In genomic region chr17:47850692-47851573, GRCh38 we compare ENCODE assay signal across 1 cellular context.
TF ChIP-seq lines count a peak whose summit lies in the region.

TSS of gene SP6 (minus strand) at chr17:47851163. CDS start at chr17:47848429, 2,734 bp downstream.

TF ChIP-seq in HepG2, 621 proteins besides CTCF, POLR2A, EP300 and RAD21 (continued from another document):
- no peak for TF ChIP-seq ZNF503 (CRISPR knock-in tag; IDR thresholded peaks at IDR 0.05)
- TF ChIP-seq ZBTB21 (CRISPR knock-in tag; IDR thresholded peaks at IDR 0.05), result no peak
- TF ChIP-seq ZNF441 (CRISPR knock-in tag; IDR thresholded peaks at IDR 0.05; ENCODE audit: borderline replicate concordance), result peak; percentile 96
- peak; percentile 44; the same call in 1 of the 2 replicates for TF ChIP-seq PAWR (CRISPR knock-in tag; IDR thresholded peaks at IDR 0.05; ENCODE audit: borderline replicate concordance)
- TF ChIP-seq ZNF350 (CRISPR knock-in tag; IDR thresholded peaks at IDR 0.05; ENCODE audit: borderline replicate concordance, low read depth), result no peak; the same call in 1 of the 2 replicates
- no peak for TF ChIP-seq ZBTB20 (CRISPR knock-in tag; IDR thresholded peaks at IDR 0.05; ENCODE audit: borderline replicate concordance, low read depth)
- no peak for TF ChIP-seq TBL1XR1 (IDR thresholded peaks at IDR 0.05; ENCODE audit: borderline replicate concordance, low read length, partially characterized antibody)
- no peak for TF ChIP-seq ZNF644 (CRISPR knock-in tag; IDR thresholded peaks at IDR 0.05; ENCODE audit: low read depth)
- TF ChIP-seq ZNF274 (CRISPR knock-in tag; IDR thresholded peaks at IDR 0.05), result peak; percentile 77; the same call in 1 of the 2 replicates
- no peak for TF ChIP-seq CSRNP2 (CRISPR knock-in tag; conservative IDR thresholded peaks at IDR 0.05; ENCODE audit: low read depth)
- peak; percentile 81; the same call in 1 of the 2 replicates for TF ChIP-seq MEIS1 (CRISPR knock-in tag; IDR thresholded peaks at IDR 0.05; ENCODE audit: borderline replicate concordance)
- no peak for TF ChIP-seq ZNF362 (CRISPR knock-in tag; IDR thresholded peaks at IDR 0.05; ENCODE audit: borderline replicate concordance)
- TF ChIP-seq ZNF280B (CRISPR knock-in tag; IDR thresholded peaks at IDR 0.05; ENCODE audit: borderline replicate concordance), result no peak
- TF ChIP-seq ATF7 (IDR thresholded peaks at IDR 0.05), result no peak
- TF ChIP-seq ATF7 (CRISPR knock-in tag; IDR thresholded peaks at IDR 0.05), result no peak
- no peak for TF ChIP-seq TCF7 (IDR thresholded peaks at IDR 0.05; ENCODE audit: low read depth)
- TF ChIP-seq ZNF552 (CRISPR knock-in tag; IDR thresholded peaks at IDR 0.05; ENCODE audit: borderline replicate concordance), result no peak
- TF ChIP-seq ZNF251 (CRISPR knock-in tag; IDR thresholded peaks at IDR 0.05), result no peak
- no peak for TF ChIP-seq ZBTB37 (CRISPR knock-in tag; IDR thresholded peaks at IDR 0.05)
- no peak for TF ChIP-seq ISX (CRISPR knock-in tag; conservative IDR thresholded peaks at IDR 0.05)
- TF ChIP-seq ZNF510 (CRISPR knock-in tag; IDR thresholded peaks at IDR 0.05; ENCODE audit: low read depth), result no peak
- TF ChIP-seq FOXK2 (IDR thresholded peaks at IDR 0.05), result no peak
- no peak for TF ChIP-seq SMC3 (IDR thresholded peaks at IDR 0.05; ENCODE audit: low read length)
- peak; percentile 43; the same call in 1 of the 2 replicates for TF ChIP-seq TFAP4 (IDR thresholded peaks at IDR 0.05; ENCODE audit: borderline replicate concordance, low read depth)
- no peak; the same call in 1 of the 2 replicates for TF ChIP-seq ZNF33B (CRISPR knock-in tag; IDR thresholded peaks at IDR 0.05)
- TF ChIP-seq ZFP36 (IDR thresholded peaks at IDR 0.05; ENCODE audit: borderline replicate concordance, low read depth, low read length, partially characterized antibody), result no peak
- no peak for TF ChIP-seq FLYWCH1 (CRISPR knock-in tag; IDR thresholded peaks at IDR 0.05)
- peak; percentile 74 for TF ChIP-seq XRCC5 (optimal IDR thresholded peaks at IDR 0.05; ENCODE audit: low read length)
- TF ChIP-seq PITX1 (CRISPR knock-in tag; IDR thresholded peaks at IDR 0.05), result no peak; the same call in 1 of the 2 replicates
- no peak for TF ChIP-seq HNF4G (IDR thresholded peaks at IDR 0.05; ENCODE audit: borderline replicate concordance, low read depth, low read length)
- TF ChIP-seq HNF4G (CRISPR knock-in tag; IDR thresholded peaks at IDR 0.05; ENCODE audit: borderline replicate concordance, low read depth), result peak; percentile 60; the same call in 1 of the 2 replicates
- no peak for TF ChIP-seq ZNF549 (CRISPR knock-in tag; IDR thresholded peaks at IDR 0.05)
- TF ChIP-seq ZNF431 (CRISPR knock-in tag; IDR thresholded peaks at IDR 0.05; ENCODE audit: borderline replicate concordance, low read depth), result no peak
- no peak for TF ChIP-seq LBX2 (CRISPR knock-in tag; IDR thresholded peaks at IDR 0.05; ENCODE audit: borderline replicate concordance)
- TF ChIP-seq ZNF567 (CRISPR knock-in tag; IDR thresholded peaks at IDR 0.05; ENCODE audit: borderline replicate concordance), result no peak
- TF ChIP-seq PHF21A (CRISPR knock-in tag; IDR thresholded peaks at IDR 0.05), result peak; percentile 74; the same call in 1 of the 2 replicates
- TF ChIP-seq RNF2 (conservative IDR thresholded peaks at IDR 0.05; ENCODE audit: low read depth), result peak; percentile 80
- no peak for TF ChIP-seq TOPORS (CRISPR knock-in tag; IDR thresholded peaks at IDR 0.05)
- TF ChIP-seq ZNF614 (CRISPR knock-in tag; IDR thresholded peaks at IDR 0.05; ENCODE audit: borderline replicate concordance), result peak; percentile 67; the same call in 1 of the 2 replicates
- no peak for TF ChIP-seq E2F2 (CRISPR knock-in tag; IDR thresholded peaks at IDR 0.05; ENCODE audit: borderline replicate concordance)
